In genomic region chr7:94183289-94183749, GRCh38 we compare ENCODE assay signal across 1 cellular context.
TF ChIP-seq lines count a peak whose summit lies in the region.

No MANE protein-coding gene starts in this region.

TF ChIP-seq in SK-N-SH treated with all-trans-retinoic acid at 6 μM for 48 hours, 23 proteins besides CTCF, POLR2A, EP300 and RAD21 (continued from another document):
- TF ChIP-seq POU6F1 (CRISPR knock-in tag; IDR thresholded peaks at IDR 0.05; ENCODE audit: borderline replicate concordance, low read depth) (no peak), GLIS3 (CRISPR knock-in tag; IDR thresholded peaks at IDR 0.05) (no peak), ARNTL (CRISPR knock-in tag; IDR thresholded peaks at IDR 0.05; ENCODE audit: borderline replicate concordance, low read depth) (no peak), ESRRG (CRISPR knock-in tag; IDR thresholded peaks at IDR 0.05) (no peak), ZFP3 (CRISPR knock-in tag; IDR thresholded peaks at IDR 0.05) (no peak), SNAI2 (CRISPR knock-in tag; IDR thresholded peaks at IDR 0.05) (no peak)
